ENCODE assay signal across 12 cellular contexts in the genomic region with DNA sequence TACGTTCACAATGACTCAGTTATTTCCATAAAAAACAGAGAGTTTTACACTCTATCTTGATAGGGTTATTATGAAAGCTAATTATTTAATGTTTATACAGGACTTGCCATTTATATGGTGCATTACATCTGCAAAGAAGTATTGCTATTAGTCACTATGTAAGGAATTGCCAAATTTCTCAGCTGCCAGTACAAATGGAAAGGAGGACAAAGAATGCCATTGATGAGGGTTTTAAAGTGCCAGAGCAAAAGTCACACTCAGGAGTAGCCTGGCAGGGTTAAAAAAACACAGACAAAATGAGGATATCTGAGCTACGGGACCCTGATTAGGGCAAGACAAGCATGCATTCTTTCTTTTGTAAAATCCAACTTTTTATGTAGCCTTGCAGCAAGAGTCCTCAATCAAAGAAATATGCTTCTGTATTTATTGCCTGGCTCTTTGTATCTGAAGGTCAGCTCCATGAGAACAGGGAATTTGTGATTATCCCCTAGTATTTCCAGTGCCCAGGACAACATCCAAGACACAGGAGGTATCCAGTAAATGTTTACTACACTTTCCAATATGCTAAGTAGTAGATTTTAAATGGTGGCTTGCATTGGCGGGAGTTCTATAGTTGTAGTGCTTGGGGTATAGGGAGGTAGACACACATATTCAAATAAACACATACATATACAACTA.
DNase-seq lines count a peak whose midpoint lies in the region; ATAC-seq, FAIRE-seq and TF ChIP-seq lines count a peak whose summit lies in the region.
"Had no signal": no experiment of that assay in that cellular context is flagged by ENCODE, and none has a peak within 500 bp of the region (broad histone marks: within the 10 kb centered on the region; RNA-seq: fewer than 3 reads in every experiment).

No MANE protein-coding gene starts in this region.

- H2AFZ ChIP-seq in fibroblast of lung (ENCODE audit: low read length): no peak overlapping the region

- FAIRE-seq in pancreas (lab: Jason Lieb, UNC): no peak

- peak; percentile 61 for DNase-seq in EL
- peak; percentile 42 to 78 for DNase-seq in SJCRH30
- peak; percentile 73 to 88 for DNase-seq in fibroblast of lung (ENCODE audit: low read depth in 2 of 2)
- DNase-seq in pancreas: no peak
- no peak for DNase-seq in NCI-H2081 (lab: John Stamatoyannopoulos, UW)
- DNase-seq in cerebellum (ENCODE audit: low spot score): no peak
- DNase-seq in GM20000 (ENCODE audit: low spot score): no peak
- DNase-seq: activated CD4-positive, alpha-beta T cell treated with anti-CD3 and anti-CD28 coated beads, Interleukin-2, amount 10 ng/mL, durations not matched to agents 24 days and 14 days; activated effector memory CD4-positive, alpha-beta T cell treated with Interleukin-2 at 50 U/mL for 16 hours; dermis blood vessel endothelial cell; NCI-H526 had no signal

- no peak overlapping the region for H3K9ac ChIP-seq in fibroblast of lung (ENCODE audit: insufficient read depth, low read length)

- no peaks in the 10 kb centered on the region for H3K79me2 ChIP-seq in fibroblast of lung (ENCODE audit: control insufficient read depth, insufficient read depth, low read length)

- no peaks in the 10 kb centered on the region for H3K9me3 ChIP-seq in SJCRH30 (replicated peaks)
- no peaks in the 10 kb centered on the region for H3K9me3 ChIP-seq in fibroblast of lung (ENCODE audit: control insufficient read depth, insufficient read depth, low read depth, low read length)
- H3K9me3 ChIP-seq in pancreas: no peaks in the 10 kb centered on the region

- 43 to 59% methylated on average over 3 of the region's 3 CpGs for WGBS in pancreas, 2 donors

- H3K27me3 ChIP-seq in SJCRH30 (no peaks in the 10 kb centered on the region), fibroblast of lung (ENCODE audit: control insufficient read depth, insufficient read depth, low read length) (no peaks in the 10 kb centered on the region), pancreas (no peaks in the 10 kb centered on the region)

- intact Hi-C loops in pancreas (cut with DNase I): no loop called here

- H3K4me1 ChIP-seq in SJCRH30 (peaks cover 18% of the 10 kb centered on the region), fibroblast of lung (ENCODE audit: control insufficient read depth, extremely low read depth, insufficient read depth, low read length) (peaks cover 3% of the 10 kb centered on the region), pancreas (no peaks in the 10 kb centered on the region)

- TF ChIP-seq CTCF in fibroblast of lung (conservative IDR thresholded peaks at IDR 0.05 in 1 of 2, IDR thresholded peaks at IDR 0.05 in 1 of 2; ENCODE audit: low read depth in 1 of 2, low read length in 2 of 2) (no peak), pancreas (IDR thresholded peaks at IDR 0.05) (no peak), GM20000 (IDR thresholded peaks at IDR 0.05; ENCODE audit: extremely low read depth, missing control alignments) (no peak)

- H3K36me3 ChIP-seq in SJCRH30 (no peaks in the 10 kb centered on the region), fibroblast of lung (ENCODE audit: control insufficient read depth, insufficient read depth, low read length) (no peaks in the 10 kb centered on the region), pancreas (no peaks in the 10 kb centered on the region)

- H4K20me1 ChIP-seq in fibroblast of lung (ENCODE audit: control insufficient read depth, extremely low read depth, insufficient read depth, low read length): no peaks in the 10 kb centered on the region

- H3K27ac ChIP-seq in SJCRH30 (peak overlapping the region; percentile 87), fibroblast of lung (ENCODE audit: insufficient read depth, low read length) (no peak overlapping the region), pancreas (no peak overlapping the region)

- peak in 3 of 4 donors; percentile 16 to 62 (median 52) for ATAC-seq in pancreas
- no peak for ATAC-seq in GM21576 (IDR thresholded peaks at IDR 0.05; ENCODE audit: unreplicated experiment)

- H3K4me3 ChIP-seq in SJCRH30 (no peak overlapping the region), fibroblast of lung (replicated peaks in 1 of 4; ENCODE audit: control extremely low read depth in 1 of 4, insufficient read depth in 1 of 4, low read depth in 3 of 4, low read length in 4 of 4) (no peak overlapping the region), pancreas (no peak overlapping the region)

- H3K4me2 ChIP-seq in fibroblast of lung (ENCODE audit: extremely low read depth, insufficient read depth, low read length): peak overlapping the region; percentile 35

Comparison
In these comparisons a context has a peak if more than half of its experiments do, and no peak if none do; other contexts are left out.
1. DNase-seq: peak in EL (single experiment), SJCRH30 (2 of 2) and fibroblast of lung (2 of 2); none in pancreas (0 of 6), NCI-H2081 (0 of 2), cerebellum (single experiment) and GM20000 (single experiment).